ENCODE assay signal across 8 cellular contexts in genomic region chr1:53326598-53327182, GRCh38. TPM values are rescaled to one million over a fixed set of nuclear protein-coding genes. Genes with fewer than 3 reads are reported as not detected.
DNase-seq lines count a peak whose midpoint lies in the region; ATAC-seq and TF ChIP-seq lines count a peak whose summit lies in the region.

No MANE protein-coding gene starts in this region.

- CTCF ChIA-PET in MCF 10A (lab: Yijun Ruan, JAX), result interaction anchor here (0.6 to 0.7 kb wide), 2 partner anchors 63 to 400 kb away, joined by 5 read pairs; no protein-coding TSS in a partner anchor

- H3K4me1 Mint-ChIP-seq in MCF 10A (ENCODE audit: insufficient read depth, unreplicated experiment), result no peaks in the 10 kb centered on the region

- peak overlapping the region; percentile 95 for H3K27ac Mint-ChIP-seq in MCF 10A (ENCODE audit: low read depth, unreplicated experiment)

- intact Hi-C loops in MCF 10A (cut with micrococcal nuclease), result loop anchor here (1.0 to 2.0 kb wide), 3 partner anchors 33 to 88 kb away; partner anchors contain the start of gene MAGOH

- 2% methylated on average over 53 of the region's 53 CpGs for WGBS in liver
- under 1% methylated on average over 53 of the region's 53 CpGs for WGBS in thymus

- peak overlapping the region; percentile 82 for H3K4me3 Mint-ChIP-seq in MCF 10A (ENCODE audit: unreplicated experiment)

- TSS peak; percentile 90 for BruUV-seq in MCF 10A (replicated peaks; lab: Mats Ljungman, UMichigan)

- no peaks in the 10 kb centered on the region for H3K9me3 ChIP-seq in liver (ENCODE audit: control insufficient read depth in 4 of 4, low read length in 3 of 4)
- no peaks in the 10 kb centered on the region for H3K9me3 ChIP-seq in thymus (ENCODE audit: control insufficient read depth)

- TF ChIP-seq CTCF in MCF 10A (IDR thresholded peaks at IDR 0.05; ENCODE audit: unreplicated experiment), result no peak
- TF ChIP-seq CTCF in liver (IDR thresholded peaks at IDR 0.05; ENCODE audit: low read depth, low read length, missing input control), result no peak

- POLR2A ChIA-PET in MCF 10A (lab: Yijun Ruan, JAX), result interaction anchor here (0.6 to 2.1 kb wide), 6 partner anchors 9 to 1389 kb away, joined by 3 to 4 read pairs (median 3); partner anchors contain the start of gene TTC4

- no peak for TF ChIP-seq RAD21 in liver (IDR thresholded peaks at IDR 0.05)

- no peak overlapping the region for H3K27ac ChIP-seq in liver (ENCODE audit: low read depth in 1 of 2, low read length in 2 of 2)
- no peak overlapping the region for H3K27ac ChIP-seq in thymus (ENCODE audit: low read depth)

- no peaks in the 10 kb centered on the region for H3K27me3 Mint-ChIP-seq in MCF 10A (ENCODE audit: insufficient read depth, unreplicated experiment)

- H3K4me1 ChIP-seq in liver (ENCODE audit: control insufficient read depth in 4 of 4, insufficient read depth in 4 of 4, low read length in 3 of 4) (peaks cover 11 to 22% (median 20%) of the 10 kb centered on the region in 4 donors), thymus (ENCODE audit: control insufficient read depth, insufficient read depth, low read length) (peaks cover 6% of the 10 kb centered on the region)

- H3K9me3 Mint-ChIP-seq in MCF 10A (ENCODE audit: unreplicated experiment), result no peaks in the 10 kb centered on the region

- no peaks in the 10 kb centered on the region for H3K36me3 ChIP-seq in liver (ENCODE audit: control insufficient read depth in 4 of 4, insufficient read depth in 3 of 4, low read depth in 1 of 4, low read length in 3 of 4)
- H3K36me3 ChIP-seq in thymus (ENCODE audit: control insufficient read depth, insufficient read depth), result no peaks in the 10 kb centered on the region

- H3K27me3 ChIP-seq in liver (ENCODE audit: control insufficient read depth in 4 of 4, insufficient read depth in 4 of 4, low read length in 3 of 4) (peaks cover 0 to 2% (median 0%) of the 10 kb centered on the region in 4 donors), thymus (ENCODE audit: control insufficient read depth, insufficient read depth) (no peaks in the 10 kb centered on the region)

- H3K36me3 Mint-ChIP-seq in MCF 10A (ENCODE audit: insufficient read depth, unreplicated experiment), result peaks cover 7% of the 10 kb centered on the region

- peak overlapping the region in 2 of 3 donors; percentile 17 to 70 for H3K4me3 ChIP-seq in liver (ENCODE audit: low read depth in 1 of 3, low read length in 3 of 3)
- peak overlapping the region; percentile 65 for H3K4me3 ChIP-seq in thymus (ENCODE audit: low read length)

- peak; percentile 80 for DNase-seq in D341Med (ENCODE audit: low spot score)
- DNase-seq in RPMI8226, result peak; percentile 85
- peak; percentile 46 for DNase-seq in MCF 10A (ENCODE audit: unreplicated experiment)
- no peak for DNase-seq in AG20443 (ENCODE audit: low spot score)

- no peak overlapping the region for H3K9ac ChIP-seq in liver (ENCODE audit: low read depth in 1 of 2, low read length in 2 of 2)

- ATAC-seq in HG03135 (IDR thresholded peaks at IDR 0.05; ENCODE audit: unreplicated experiment), result peak; percentile 26

- TF ChIP-seq POLR2A in GM19193 (IDR thresholded peaks at IDR 0.05; ENCODE audit: extremely low read depth, insufficient read depth, insufficient read length), result peak; percentile 35

TF ChIP-seq in liver, 16 proteins besides CTCF, POLR2A, EP300 and RAD21:
- TF ChIP-seq FOXA1 (IDR thresholded peaks at IDR 0.05) (no peak), NR2F2 (IDR thresholded peaks at IDR 0.05) (no peak), JUND (IDR thresholded peaks at IDR 0.05) (no peak), ZBTB33 (IDR thresholded peaks at IDR 0.05) (no peak), HNF4G (IDR thresholded peaks at IDR 0.05) (no peak)
- TF ChIP-seq, protein P1, sequence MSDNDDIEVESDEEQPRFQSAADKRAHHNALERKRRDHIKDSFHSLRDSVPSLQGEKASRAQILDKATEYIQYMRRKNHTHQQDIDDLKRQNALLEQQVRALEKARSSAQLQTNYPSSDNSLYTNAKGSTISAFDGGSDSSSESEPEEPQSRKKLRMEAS (IDR thresholded peaks at IDR 0.05), result no peak

RNA-seq across cellular contexts. Expression of gene LRP8, which starts 1.2 kb away (rescaled TPM):
- total RNA-seq in MCF 10A (2022) (21.5 and 21.8 TPM in 2 replicates), liver (under 1 TPM; 0.33 to 0.75 TPM)
- polyA plus RNA-seq in liver (under 1 TPM; 0.15 to 0.24 TPM), thymus (1.7 TPM)

Comparison
In these comparisons a context has a peak if more than half of its experiments do, and no peak if none do; other contexts are left out.
1. RNA of gene LRP8, which starts 1.2 kb away (total RNA-seq): 21.5 to 21.8 TPM in MCF 10A; 0.33 to 0.75 TPM in liver; every median in the first group is over 10 times any median in the second.